In the genomic region with DNA sequence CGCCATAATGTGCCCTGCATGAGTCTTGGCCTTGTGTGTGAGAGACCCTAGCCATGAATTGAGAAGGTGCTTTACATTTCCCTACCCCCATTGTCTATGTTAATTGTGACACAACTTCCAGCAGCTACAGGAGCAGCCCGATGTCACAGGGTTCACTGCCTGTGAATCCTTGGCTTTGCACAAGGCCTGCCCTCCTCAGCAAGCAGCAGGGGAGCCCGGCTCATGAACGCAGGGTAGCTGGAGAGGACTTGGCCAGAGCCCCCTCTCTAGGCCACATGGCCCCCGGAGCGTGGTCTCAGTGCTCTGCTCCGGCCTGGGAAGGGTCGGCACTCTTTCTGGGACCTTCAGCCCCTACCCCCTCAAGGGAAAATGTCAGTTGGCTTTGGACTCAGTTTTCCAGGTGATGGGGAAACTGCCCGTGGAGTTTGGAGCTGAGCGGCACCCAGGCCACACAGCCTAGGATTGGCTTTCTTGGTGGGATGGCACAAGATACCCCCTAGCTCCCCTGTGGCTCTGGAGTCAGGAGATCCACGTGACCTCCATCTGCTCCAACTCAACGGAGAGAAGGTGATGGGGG, we compare ENCODE assay signal across 22 cellular contexts.
"Had no signal": no experiment of that assay in that cellular context is flagged by ENCODE, and none has a peak within 500 bp of the region (broad histone marks: within the 10 kb centered on the region; RNA-seq: fewer than 3 reads in every experiment).

No MANE protein-coding gene starts in this region.

- H3K9ac ChIP-seq: parathyroid adenoma had no signal

- H3K4me1 Mint-ChIP-seq: naive thymus-derived CD8-positive, alpha-beta T cell; stimulated activated naive CD8-positive, alpha-beta T cell treated with anti-CD3 and anti-CD28 coated beads, Interleukin-15, amount 100 ng/mL, for 72 hours had no signal

- H3K4me3 ChIP-seq: colonic mucosa, hepatocyte, left lung, right atrium auricular region, smooth muscle cell, suprapubic skin had no signal

- H3K4me2 ChIP-seq: hepatocyte, smooth muscle cell had no signal

- H3K4me3 Mint-ChIP-seq: naive thymus-derived CD8-positive, alpha-beta T cell; stimulated activated naive CD8-positive, alpha-beta T cell treated with anti-CD3 and anti-CD28 coated beads, Interleukin-15, amount 100 ng/mL, for 72 hours had no signal

- H3K4me1 ChIP-seq: colonic mucosa, left lung, parathyroid adenoma, right atrium auricular region had no signal

- H3K9me3 ChIP-seq: colonic mucosa, left lung, right atrium auricular region, suprapubic skin had no signal

- H3K27ac Mint-ChIP-seq: progenitor cell of endocrine pancreas; stimulated activated naive CD8-positive, alpha-beta T cell treated with anti-CD3 and anti-CD28 coated beads, Interleukin-15, amount 100 ng/mL, for 72 hours had no signal

- H2AFZ ChIP-seq: hepatocyte, parathyroid adenoma had no signal

- H3K9me3 Mint-ChIP-seq: naive thymus-derived CD8-positive, alpha-beta T cell; stimulated activated naive CD8-positive, alpha-beta T cell treated with anti-CD3 and anti-CD28 coated beads, Interleukin-15, amount 100 ng/mL, for 72 hours had no signal

- H3K27me3 ChIP-seq: colonic mucosa, hepatocyte, left lung, right atrium auricular region, suprapubic skin had no signal

- H3K79me2 ChIP-seq: hepatocyte, parathyroid adenoma had no signal

- ATAC-seq: left cardiac atrium; left lung; naive thymus-derived CD8-positive, alpha-beta T cell; sciatic nerve; stimulated activated naive CD8-positive, alpha-beta T cell treated with anti-CD3 and anti-CD28 coated beads, Interleukin-15, amount 100 ng/mL, for 72 hours had no signal

- DNase-seq: colonic mucosa; dermis blood vessel endothelial cell; effector memory CD4-positive, alpha-beta T cell; left cardiac atrium; mammary epithelial cell; mesendoderm; naive thymus-derived CD8-positive, alpha-beta T cell; stimulated activated CD4-positive, alpha-beta T cell treated with anti-CD3 and anti-CD28 coated beads, Interleukin-12 subunit alpha, Interleukin-12 subunit beta, amount 100 ng/mL, for 4 hours; stimulated activated CD4-positive, alpha-beta T cell treated with anti-CD3 and anti-CD28 coated beads, Interleukin-1b, Interleukin-23, amount 100 ng/mL, for 48 hours; stimulated activated CD4-positive, alpha-beta T cell treated with anti-CD3 and anti-CD28 coated beads, Interleukin-4, amount 100 ng/mL, for 1 hour; stimulated activated CD8-positive, alpha-beta memory T cell treated with anti-CD3 and anti-CD28 coated beads, Interleukin-4, amount 100 ng/mL, for 48 hours; stimulated activated naive CD4-positive, alpha-beta T cell; stimulated activated naive CD8-positive, alpha-beta T cell treated with anti-CD3 and anti-CD28 coated beads, Interleukin-15, amount 100 ng/mL, for 72 hours; trophoblast cell had no signal

- H3K27ac ChIP-seq: colonic mucosa, hepatocyte, left lung, parathyroid adenoma, right atrium auricular region, suprapubic skin had no signal

- H3K27me3 Mint-ChIP-seq: naive thymus-derived CD8-positive, alpha-beta T cell; stimulated activated naive CD8-positive, alpha-beta T cell treated with anti-CD3 and anti-CD28 coated beads, Interleukin-15, amount 100 ng/mL, for 72 hours had no signal

- H3K36me3 ChIP-seq: colonic mucosa, left lung, right atrium auricular region, suprapubic skin had no signal

- H3K36me3 Mint-ChIP-seq: naive thymus-derived CD8-positive, alpha-beta T cell had no signal
